ENCODE assay signal across 25 cellular contexts in the genomic region with DNA sequence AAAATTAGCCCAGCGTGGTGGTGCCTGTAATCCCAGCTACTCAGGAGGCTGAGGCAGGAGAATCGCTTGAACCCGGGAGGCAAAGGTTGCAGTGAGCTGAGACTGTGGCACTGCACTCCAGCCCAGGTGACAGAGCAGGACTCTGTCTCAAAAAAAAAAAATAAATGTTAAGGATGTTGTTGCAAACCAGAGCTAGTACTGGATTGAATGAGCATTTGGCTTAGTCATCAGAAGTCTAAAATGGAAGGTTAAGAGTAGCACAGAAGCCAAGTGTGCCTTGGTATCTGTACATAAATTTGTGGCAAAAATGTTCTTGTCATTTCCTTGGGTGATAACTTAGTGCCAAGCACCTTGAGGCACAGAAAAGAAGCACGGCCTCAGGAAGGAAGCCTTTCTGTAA. TPM values are rescaled to one million over a fixed set of nuclear protein-coding genes. Genes with fewer than 3 reads are reported as not detected.
DNase-seq lines count a peak whose midpoint lies in the region; ATAC-seq, FAIRE-seq and TF ChIP-seq lines count a peak whose summit lies in the region.
"Had no signal": no experiment of that assay in that cellular context is flagged by ENCODE, and none has a peak within 500 bp of the region (broad histone marks: within the 10 kb centered on the region; RNA-seq: fewer than 3 reads in every experiment).

No MANE protein-coding gene starts in this region.

- TF ChIP-seq RAD21 in K562 (CRISPR knock-in tag; conservative IDR thresholded peaks at IDR 0.05 in 1 of 2, IDR thresholded peaks at IDR 0.05 in 1 of 2), result no peak

- no peak overlapping the region for H3K9ac ChIP-seq in K562 (ENCODE audit: insufficient read depth in 1 of 2, low read depth in 2 of 2, low read length in 2 of 2)
- H3K9ac ChIP-seq: BLaER1 treated with 17β-estradiol and CSF1 and Interleukin-3, amounts not matched to agents 10 nM and 100 nM had no signal

- no peak overlapping the region for H2AFZ ChIP-seq in K562 (ENCODE audit: low read depth, low read length)
- H2AFZ ChIP-seq: GM23338 had no signal

- BruUV-seq in K562 (replicated peaks; lab: Mats Ljungman, UMichigan), result no TSS peak

- in situ Hi-C loops in K562 (cut with MboI), result no loop called here

- H3K4me3 ChIP-seq in K562 (no peak overlapping the region), suprapubic skin (no peak overlapping the region)
- H3K4me3 ChIP-seq: A549; BLaER1 treated with 17β-estradiol and CSF1 and Interleukin-3, amounts not matched to agents 10 nM and 100 nM; GM12878; GM23338 had no signal

- CTCF ChIA-PET in activated CD8-positive, alpha-beta T cell treated with anti-CD3 and anti-CD28 coated beads for 36 hours (lab: Charles Lee), result interaction anchor here (1.3 kb wide), 1 partner anchor 71 kb away, joined by 3 read pairs; no protein-coding TSS in a partner anchor
- CTCF ChIA-PET in activated CD8-positive, alpha-beta T cell treated with anti-CD3 and anti-CD28 coated beads, Interleukin-2, amount 10 ng/mL, durations not matched to agents 7 days and 5 days (lab: Charles Lee), result no interaction called here
- CTCF ChIA-PET in K562 (lab: Yijun Ruan, JAX; ENCODE audit: low intra/inter-chr PET ratio), result no interaction called here

- H3K4me1 Mint-ChIP-seq in activated CD8-positive, alpha-beta T cell treated with anti-CD3 and anti-CD28 coated beads for 36 hours (ENCODE audit: low read depth), result no peaks in the 10 kb centered on the region
- H3K4me1 Mint-ChIP-seq in activated CD8-positive, alpha-beta T cell treated with anti-CD3 and anti-CD28 coated beads, Interleukin-2, amount 10 ng/mL, durations not matched to agents 7 days and 5 days (ENCODE audit: low read depth), result no peaks in the 10 kb centered on the region
- H3K4me1 Mint-ChIP-seq: CD14-positive monocyte; CD8-positive, alpha-beta memory T cell; GM23338; H9 had no signal

- TF ChIP-seq POLR2A in K562 (conservative IDR thresholded peaks at IDR 0.05), result no peak
- TF ChIP-seq POLR2A in suprapubic skin (IDR thresholded peaks at IDR 0.05), result no peak

- H3K36me3 Mint-ChIP-seq in activated CD8-positive, alpha-beta T cell treated with anti-CD3 and anti-CD28 coated beads for 36 hours (ENCODE audit: low read depth), result no peaks in the 10 kb centered on the region
- no peaks in the 10 kb centered on the region for H3K36me3 Mint-ChIP-seq in activated CD8-positive, alpha-beta T cell treated with anti-CD3 and anti-CD28 coated beads, Interleukin-2, amount 10 ng/mL, durations not matched to agents 7 days and 5 days (ENCODE audit: low read depth)
- no peaks in the 10 kb centered on the region for H3K36me3 Mint-ChIP-seq in activated naive CD4-positive, alpha-beta T cell treated with anti-CD3 and anti-CD28 coated beads, Interleukin-2, amount 50 U/mL, for 72 hours

- no peak overlapping the region for H3K4me2 ChIP-seq in K562 (ENCODE audit: insufficient read depth, low read length)
- H3K4me2 ChIP-seq: A549; BLaER1 treated with 17β-estradiol and CSF1 and Interleukin-3, amounts not matched to agents 10 nM and 100 nM; GM23338 had no signal

- TF ChIP-seq EP300 in K562 (IDR thresholded peaks at IDR 0.05; ENCODE audit: low read length) (no peak), suprapubic skin (IDR thresholded peaks at IDR 0.05) (no peak)

- WGBS in K562 (ENCODE audit: insufficient coverage, low coverage, missing lambda C conversion rate), result 0% methylated on average over 4 of the region's 4 CpGs
- WGBS in suprapubic skin, result 95% methylated on average over 4 of the region's 4 CpGs

- H3K27me3 Mint-ChIP-seq in activated CD8-positive, alpha-beta T cell treated with anti-CD3 and anti-CD28 coated beads for 36 hours, result no peaks in the 10 kb centered on the region
- H3K27me3 Mint-ChIP-seq in activated CD8-positive, alpha-beta T cell treated with anti-CD3 and anti-CD28 coated beads, Interleukin-2, amount 10 ng/mL, durations not matched to agents 7 days and 5 days (ENCODE audit: low read depth), result peaks cover 20% of the 10 kb centered on the region
- H3K27me3 Mint-ChIP-seq: CD4-positive, alpha-beta T cell had no signal

- no peaks in the 10 kb centered on the region; a peak in 1 of 5 replicates for H3K27me3 ChIP-seq in K562 (ENCODE audit: control insufficient read depth in 2 of 2, insufficient read depth in 2 of 2, low read length in 2 of 2)
- H3K27me3 ChIP-seq in suprapubic skin, result no peaks in the 10 kb centered on the region
- H3K27me3 ChIP-seq: BE2C; BLaER1 treated with 17β-estradiol and CSF1 and Interleukin-3, amounts not matched to agents 10 nM and 100 nM had no signal

- peaks cover 5% of the 10 kb centered on the region; the same call in 1 of the 2 replicates for H3K9me3 ChIP-seq in K562 (replicated peaks; ENCODE audit: control insufficient read depth, insufficient read depth, low read depth, low read length)
- no peaks in the 10 kb centered on the region for H3K9me3 ChIP-seq in suprapubic skin
- H3K9me3 ChIP-seq: BE2C had no signal

- no peak for TF ChIP-seq CTCF in activated CD8-positive, alpha-beta T cell treated with anti-CD3 and anti-CD28 coated beads for 36 hours (IDR thresholded peaks at IDR 0.05)
- TF ChIP-seq CTCF in K562 (IDR thresholded peaks at IDR 0.05 in 2 of 3, conservative IDR thresholded peaks at IDR 0.05 in 1 of 3; ENCODE audit: insufficient read depth in 2 of 3, low read depth in 1 of 3, low read length in 3 of 3), result no peak
- TF ChIP-seq CTCF in suprapubic skin (IDR thresholded peaks at IDR 0.05), result no peak

- peak; percentile 45 for ATAC-seq in activated CD8-positive, alpha-beta T cell treated with anti-CD3 and anti-CD28 coated beads for 36 hours
- ATAC-seq in activated CD8-positive, alpha-beta T cell treated with anti-CD3 and anti-CD28 coated beads, Interleukin-2, amount 10 ng/mL, durations not matched to agents 7 days and 5 days, result no peak
- ATAC-seq in activated naive CD4-positive, alpha-beta T cell treated with anti-CD3 and anti-CD28 coated beads, Interleukin-2, amount 50 U/mL, for 72 hours, result peak; percentile 37 to 85
- ATAC-seq in K562, result no peak
- ATAC-seq in GM21576 (IDR thresholded peaks at IDR 0.05; ENCODE audit: unreplicated experiment), result no peak
- ATAC-seq: A549, GM12878, GM23338, HCT116 had no signal

- H3K27ac Mint-ChIP-seq in activated CD8-positive, alpha-beta T cell treated with anti-CD3 and anti-CD28 coated beads for 36 hours, result no peak overlapping the region
- H3K27ac Mint-ChIP-seq in activated CD8-positive, alpha-beta T cell treated with anti-CD3 and anti-CD28 coated beads, Interleukin-2, amount 10 ng/mL, durations not matched to agents 7 days and 5 days, result no peak overlapping the region
- H3K27ac Mint-ChIP-seq in activated naive CD4-positive, alpha-beta T cell treated with anti-CD3 and anti-CD28 coated beads, Interleukin-2, amount 50 U/mL, for 72 hours, result peak overlapping the region in 1 of 2 donors; percentile 41
- H3K27ac Mint-ChIP-seq: CD14-positive monocyte; CD4-positive, alpha-beta T cell; CD8-positive, alpha-beta memory T cell; GM23338; H9 had no signal

- H3K27ac ChIP-seq in K562 (ENCODE audit: extremely low read depth, low read depth, low read length) (no peak overlapping the region), suprapubic skin (no peak overlapping the region)
- H3K27ac ChIP-seq: A549; BLaER1 treated with 17β-estradiol and CSF1 and Interleukin-3, amounts not matched to agents 10 nM and 100 nM had no signal

- intact Hi-C loops in activated CD8-positive, alpha-beta T cell treated with anti-CD3 and anti-CD28 coated beads for 36 hours (cut with micrococcal nuclease), result no loop called here
- intact Hi-C loops in K562 (cut with micrococcal nuclease), result no loop called here

- FAIRE-seq in K562 (lab: Jason Lieb, UNC), result no peak
- FAIRE-seq: A549, D721Med, GM12878, GM19239 had no signal

- no peaks in the 10 kb centered on the region for H3K9me3 Mint-ChIP-seq in activated CD8-positive, alpha-beta T cell treated with anti-CD3 and anti-CD28 coated beads for 36 hours
- H3K9me3 Mint-ChIP-seq in activated CD8-positive, alpha-beta T cell treated with anti-CD3 and anti-CD28 coated beads, Interleukin-2, amount 10 ng/mL, durations not matched to agents 7 days and 5 days (ENCODE audit: insufficient read depth), result no peaks in the 10 kb centered on the region
- H3K9me3 Mint-ChIP-seq in activated naive CD4-positive, alpha-beta T cell treated with anti-CD3 and anti-CD28 coated beads, Interleukin-2, amount 50 U/mL, for 72 hours, result peaks cover 0 to 5% of the 10 kb centered on the region in 2 donors
- H3K9me3 Mint-ChIP-seq: CD4-positive, alpha-beta T cell; CD8-positive, alpha-beta memory T cell had no signal

- H3K4me3 Mint-ChIP-seq in activated CD8-positive, alpha-beta T cell treated with anti-CD3 and anti-CD28 coated beads for 36 hours, result no peak overlapping the region
- H3K4me3 Mint-ChIP-seq in activated CD8-positive, alpha-beta T cell treated with anti-CD3 and anti-CD28 coated beads, Interleukin-2, amount 10 ng/mL, durations not matched to agents 7 days and 5 days, result no peak overlapping the region
- H3K4me3 Mint-ChIP-seq: CD14-positive monocyte; CD4-positive, alpha-beta T cell; CD8-positive, alpha-beta memory T cell; GM23338; H9 had no signal

- no peaks in the 10 kb centered on the region for H3K36me3 ChIP-seq in K562 (ENCODE audit: control insufficient read depth, insufficient read depth, low read length)
- H3K36me3 ChIP-seq in suprapubic skin, result no peaks in the 10 kb centered on the region
- H3K36me3 ChIP-seq: BE2C had no signal

- DNase-seq in activated CD8-positive, alpha-beta T cell treated with anti-CD3 and anti-CD28 coated beads for 36 hours, result no peak
- no peak for DNase-seq in activated CD8-positive, alpha-beta T cell treated with anti-CD3 and anti-CD28 coated beads, Interleukin-2, amount 10 ng/mL, durations not matched to agents 7 days and 5 days
- no peak for DNase-seq in activated naive CD4-positive, alpha-beta T cell treated with anti-CD3 and anti-CD28 coated beads, Interleukin-2, amount 50 U/mL, for 72 hours (ENCODE audit: low spot score in 2 of 2)
- DNase-seq in activated naive CD4-positive, alpha-beta T cell treated with Interleukin-2 at 50 U/mL for 16 hours, result no peak
- DNase-seq in K562 (ENCODE audit: extremely low read depth in 1 of 4, low spot score in 3 of 4) (no peak), suprapubic skin (ENCODE audit: low spot score in 2 of 2) (no peak)
- DNase-seq: 8988T; ACHN; AML-193; BE2C; CD4-positive, alpha-beta T cell; CD8-positive, alpha-beta memory T cell; DMS 273 treated with DMSO at 0.1 percent for 48 hours; DMS79; GDM1; H9 had no signal

- H3K79me2 ChIP-seq in K562 (ENCODE audit: control insufficient read depth, insufficient read depth, low read length), result no peaks in the 10 kb centered on the region

- H4K20me1 ChIP-seq in K562 (replicated peaks; ENCODE audit: control insufficient read depth, insufficient read depth, low read length), result no peaks in the 10 kb centered on the region
- H4K20me1 ChIP-seq: BLaER1 treated with 17β-estradiol and CSF1 and Interleukin-3, amounts not matched to agents 10 nM and 100 nM had no signal

- no peaks in the 10 kb centered on the region; a peak in 1 of 5 replicates for H3K4me1 ChIP-seq in K562 (replicated peaks in 1 of 2; ENCODE audit: control insufficient read depth in 2 of 2, insufficient read depth in 2 of 2, low read length in 2 of 2)
- H3K4me1 ChIP-seq in suprapubic skin, result no peaks in the 10 kb centered on the region
- H3K4me1 ChIP-seq: BE2C had no signal

- H3K9me1 ChIP-seq in K562 (ENCODE audit: control insufficient read depth, insufficient read depth, low read length), result no peaks in the 10 kb centered on the region

- POLR2A ChIA-PET in activated CD8-positive, alpha-beta T cell treated with anti-CD3 and anti-CD28 coated beads for 36 hours (lab: Charles Lee), result no interaction called here
- POLR2A ChIA-PET in activated CD8-positive, alpha-beta T cell treated with anti-CD3 and anti-CD28 coated beads, Interleukin-2, amount 10 ng/mL, durations not matched to agents 7 days and 5 days (lab: Charles Lee), result no interaction called here
- POLR2A ChIA-PET in K562 (lab: Yijun Ruan, JAX), result no interaction called here

RNA-seq across cellular contexts. Expression of gene MED9, which starts 50.6 kb away (rescaled TPM):
- total RNA-seq in activated CD8-positive, alpha-beta T cell treated with anti-CD3 and anti-CD28 coated beads for 36 hours, result 10 to 100 TPM; 14.2 to 14.7 TPM
- 10 to 100 TPM; 14.9 to 15.0 TPM for total RNA-seq in activated CD8-positive, alpha-beta T cell treated with anti-CD3 and anti-CD28 coated beads, Interleukin-2, amount 10 ng/mL, durations not matched to agents 7 days and 5 days
- 10 to 100 TPM; 13.1 to 14.0 TPM for total RNA-seq in activated naive CD4-positive, alpha-beta T cell treated with anti-CD3 and anti-CD28 coated beads, Interleukin-2, amount 50 U/mL, for 72 hours
- total RNA-seq in K562 (2011; cell fraction: chromatin; rRNA removed; ENCODE audit: low replicate concordance), result 33.8 and 39.7 TPM in 2 replicates
- total RNA-seq in K562 (2011; cell fraction: nucleolus; rRNA removed), result 29.3 and 37.5 TPM in 2 replicates
- total RNA-seq in K562 (2011; cell fraction: nucleoplasm; rRNA removed), result 33.7 and 41.4 TPM in 2 replicates
- 13.4 and 19.0 TPM in 2 replicates for total RNA-seq in K562 (2014; rRNA removed)
- total RNA-seq in K562 (2014; rRNA removed; fragmentation: Illumina TruSeq; extraction: Trizol), result 11.8 and 12.3 TPM in 2 replicates
- 11.7 and 12.7 TPM in 2 replicates for total RNA-seq in K562 (2015; rRNA removed; fragmentation: Illumina TruSeq; extraction: Trizol)
- 15.3 and 15.5 TPM in 2 replicates for total RNA-seq in K562 (2021)
- 12.7 and 13.3 TPM in 2 replicates for polyA plus RNA-seq in K562 (2011; rRNA removed)
- polyA plus RNA-seq in K562 (2011; cell fraction: cytosol; rRNA removed), result 15.8 and 18.2 TPM in 2 replicates
- polyA plus RNA-seq in K562 (2011; cell fraction: nucleus; rRNA removed), result 15.7 and 16.3 TPM in 2 replicates
- 9.7 and 10.4 TPM in 2 replicates for polyA plus RNA-seq in K562 (2012)
- polyA plus RNA-seq in K562 (2014; fragmentation: Illumina TruSeq; extraction: Trizol), result 11.9 and 14.2 TPM in 2 replicates
- 1 to 10 TPM; 2.2 to 2.4 TPM for polyA plus RNA-seq in K562 (2014; fragmentation: Nextera tagmentation; extraction: Ambion mirVana)
- polyA plus RNA-seq in K562 (2014; rRNA removed), result 15.8 and 16.1 TPM in 2 replicates
- 12.5 and 13.2 TPM in 2 replicates for polyA minus RNA-seq in K562 (2011; rRNA and poly(A)+ RNA removed)
- 8.5 and 9.4 TPM in 2 replicates for polyA minus RNA-seq in K562 (2011; cell fraction: cytosol; rRNA and poly(A)+ RNA removed)
- 18.0 and 18.4 TPM in 2 replicates for polyA minus RNA-seq in K562 (2011; cell fraction: nucleus; rRNA and poly(A)+ RNA removed)
- 10 to 100 TPM; 14.6 to 22.6 (median 17.4) TPM for total RNA-seq in suprapubic skin

Comparison
In these comparisons a context has a peak if more than half of its experiments do, and no peak if none do; other contexts are left out.
1. ATAC-seq: peak in activated CD8-positive, alpha-beta T cell treated with anti-CD3 and anti-CD28 coated beads for 36 hours (single experiment) and activated naive CD4-positive, alpha-beta T cell treated with anti-CD3 and anti-CD28 coated beads, Interleukin-2, amount 50 U/mL, for 72 hours (2 of 2); none in activated CD8-positive, alpha-beta T cell treated with anti-CD3 and anti-CD28 coated beads, Interleukin-2, amount 10 ng/mL, durations not matched to agents 7 days and 5 days (single experiment), K562 (single experiment) and GM21576 (single experiment).